In genomic region chr5:61784337-61784736, GRCh38 we compare ENCODE assay signal across 14 cellular contexts.
"Had no signal": no experiment of that assay in that cellular context is flagged by ENCODE, and none has a peak within 500 bp of the region (broad histone marks: within the 10 kb centered on the region; RNA-seq: fewer than 3 reads in every experiment).

No MANE protein-coding gene starts in this region.

- H3K27me3 Mint-ChIP-seq: activated naive CD8-positive, alpha-beta T cell treated with anti-CD3 and anti-CD28 coated beads, Interleukin-2, amount 10 ng/mL, durations not matched to agents 7 days and 5 days had no signal

- H3K9me3 Mint-ChIP-seq: activated naive CD8-positive, alpha-beta T cell treated with anti-CD3 and anti-CD28 coated beads, Interleukin-2, amount 10 ng/mL, durations not matched to agents 7 days and 5 days; activated T-helper 1 cell treated with anti-CD3 and anti-CD28 coated beads, Interleukin-12 subunit alpha, Interleukin-12 subunit beta, Interleukin-2, Interleukin-4 antibody, amounts not matched to agents 30 ng/mL and 10 ng/mL and 1 ng/mL, durations not matched to agents 14 hours and 24 hours and 36 hours had no signal

- H3K36me3 Mint-ChIP-seq: activated naive CD8-positive, alpha-beta T cell treated with anti-CD3 and anti-CD28 coated beads, Interleukin-2, amount 10 ng/mL, durations not matched to agents 7 days and 5 days; memory B cell; naive thymus-derived CD4-positive, alpha-beta T cell had no signal

- H3K4me3 ChIP-seq: hepatocyte, left ventricle myocardium inferior, mucosa of descending colon, pancreas, upper lobe of left lung had no signal

- ATAC-seq: mucosa of descending colon; naive thymus-derived CD4-positive, alpha-beta T cell; pancreas; sciatic nerve had no signal

- H3K27ac Mint-ChIP-seq: activated naive CD8-positive, alpha-beta T cell treated with anti-CD3 and anti-CD28 coated beads, Interleukin-2, amount 10 ng/mL, durations not matched to agents 7 days and 5 days; activated T-helper 1 cell treated with anti-CD3 and anti-CD28 coated beads, Interleukin-12 subunit alpha, Interleukin-12 subunit beta, Interleukin-2, Interleukin-4 antibody, amounts not matched to agents 30 ng/mL and 10 ng/mL and 1 ng/mL, durations not matched to agents 14 hours and 24 hours and 36 hours; memory B cell; naive thymus-derived CD4-positive, alpha-beta T cell; stimulated activated naive CD8-positive, alpha-beta T cell treated with anti-CD3 and anti-CD28 coated beads, Interleukin-15, Interleukin-2, amounts not matched to agents 100 ng/mL and 50 ng/mL, for 24 hours had no signal

- H3K4me1 Mint-ChIP-seq: activated naive CD8-positive, alpha-beta T cell treated with anti-CD3 and anti-CD28 coated beads, Interleukin-2, amount 10 ng/mL, durations not matched to agents 7 days and 5 days; memory B cell; naive thymus-derived CD4-positive, alpha-beta T cell had no signal

- DNase-seq: activated CD4-positive, CD25-positive, alpha-beta regulatory T cell treated with anti-CD3 and anti-CD28 coated beads, Interleukin-2, amount 50 U/mL, for 72 hours; activated naive CD4-positive, alpha-beta T cell; activated naive CD8-positive, alpha-beta T cell treated with anti-CD3 and anti-CD28 coated beads, Interleukin-2, amount 10 ng/mL, durations not matched to agents 7 days and 5 days; brain microvascular endothelial cell; left ventricle myocardium inferior; mucosa of descending colon; naive thymus-derived CD4-positive, alpha-beta T cell; pancreas; upper lobe of left lung had no signal

- H3K4me3 Mint-ChIP-seq: activated naive CD8-positive, alpha-beta T cell treated with anti-CD3 and anti-CD28 coated beads, Interleukin-2, amount 10 ng/mL, durations not matched to agents 7 days and 5 days; activated T-helper 1 cell treated with anti-CD3 and anti-CD28 coated beads, Interleukin-12 subunit alpha, Interleukin-12 subunit beta, Interleukin-2, Interleukin-4 antibody, amounts not matched to agents 30 ng/mL and 10 ng/mL and 1 ng/mL, durations not matched to agents 14 hours and 24 hours and 36 hours; memory B cell; naive thymus-derived CD4-positive, alpha-beta T cell; stimulated activated naive CD8-positive, alpha-beta T cell treated with anti-CD3 and anti-CD28 coated beads, Interleukin-15, Interleukin-2, amounts not matched to agents 100 ng/mL and 50 ng/mL, for 24 hours had no signal
